ENCODE assay signal across 33 cellular contexts in genomic region chr1:1151306-1151705, GRCh38. TPM values are rescaled to one million over a fixed set of nuclear protein-coding genes. Genes with fewer than 3 reads are reported as not detected.
"Had no signal": no experiment of that assay in that cellular context is flagged by ENCODE, and none has a peak within 500 bp of the region (broad histone marks: within the 10 kb centered on the region; RNA-seq: fewer than 3 reads in every experiment).

No MANE protein-coding gene starts in this region.

- H3K9me3 ChIP-seq: ovary, psoas muscle, suprapubic skin, testis, tibial artery, transverse colon, upper lobe of right lung, uterus had no signal

- H3K36me3 ChIP-seq: ovary, spleen, suprapubic skin, tibial artery, transverse colon, upper lobe of right lung, uterus had no signal

- H3K4me2 ChIP-seq: smooth muscle cell had no signal

- ATAC-seq: naive thymus-derived CD8-positive, alpha-beta T cell; natural killer cell treated with Interleukin-12 subunit alpha and Interleukin-12 subunit beta and Interleukin-15 and Interleukin-18, amount 100 ng/mL, for 72 hours; psoas muscle; sciatic nerve; upper lobe of right lung had no signal

- H3K4me1 ChIP-seq: parathyroid adenoma, psoas muscle, spleen, suprapubic skin, testis, tibial artery, upper lobe of right lung, uterus had no signal

- H3K36me3 Mint-ChIP-seq: naive thymus-derived CD8-positive, alpha-beta T cell; stimulated activated memory B cell treated with anti-CD40 and anti-IgM and Interleukin-4, amounts not matched to agents 10 μg/mL and 1 μg/mL and 100 μg/mL, for 72 hours; type B pancreatic cell had no signal

- H3K27ac Mint-ChIP-seq: stimulated activated memory B cell treated with anti-CD40 and anti-IgM and Interleukin-4, amounts not matched to agents 10 μg/mL and 1 μg/mL and 100 μg/mL, for 72 hours; type B pancreatic cell had no signal

- H3K79me2 ChIP-seq: parathyroid adenoma had no signal

- H3K4me3 Mint-ChIP-seq: naive thymus-derived CD8-positive, alpha-beta T cell; natural killer cell treated with Interleukin-12 subunit alpha and Interleukin-12 subunit beta and Interleukin-15 and Interleukin-18, amount 100 ng/mL, for 72 hours; nephron progenitor cell; neural crest cell; stimulated activated memory B cell treated with anti-CD40 and anti-IgM and Interleukin-4, amounts not matched to agents 10 μg/mL and 1 μg/mL and 100 μg/mL, for 72 hours; stimulated activated naive CD8-positive, alpha-beta T cell treated with anti-CD3 and anti-CD28 coated beads, Interleukin-15, amount 100 ng/mL, for 72 hours; type B pancreatic cell had no signal

- H3K27ac ChIP-seq: ovary, parathyroid adenoma, psoas muscle, skin epidermis, spleen, suprapubic skin, testis, tibial artery, upper lobe of right lung, uterus had no signal

- H3K27me3 ChIP-seq: ovary, testis, transverse colon, upper lobe of right lung, uterus had no signal

- H3K9ac ChIP-seq: parathyroid adenoma had no signal

- DNase-seq: naive B cell; naive thymus-derived CD8-positive, alpha-beta T cell; nephron progenitor cell; occipital lobe; ovary; posterior cingulate gyrus; psoas muscle; right cardiac atrium; spleen; stimulated activated CD4-positive, alpha-beta T cell treated with anti-CD3 and anti-CD28 coated beads, Interleukin-12 subunit alpha, Interleukin-12 subunit beta, amount 100 ng/mL, for 4 hours; stimulated activated CD4-positive, alpha-beta T cell treated with anti-CD3 and anti-CD28 coated beads, Interleukin-2, amount 100 ng/mL, for 24 hours; stimulated activated CD4-positive, alpha-beta T cell treated with anti-CD3 and anti-CD28 coated beads, Interleukin-2, amount 100 ng/mL, for 48 hours; stimulated activated CD4-positive, alpha-beta T cell treated with anti-CD3 and anti-CD28 coated beads, Interleukin-4, amount 100 ng/mL, for 24 hours; stimulated activated naive CD4-positive, alpha-beta T cell; stimulated activated naive CD8-positive, alpha-beta T cell treated with anti-CD3 and anti-CD28 coated beads, Interleukin-15, amount 100 ng/mL, for 72 hours; stimulated activated naive CD8-positive, alpha-beta T cell treated with anti-CD3 and anti-CD28 coated beads, Interleukin-15, Interleukin-2, amounts not matched to agents 100 U/mL and 50 U/mL, for 24 hours; substantia nigra; testis; tibial artery; transverse colon; upper lobe of right lung; uterus had no signal

- H2AFZ ChIP-seq: parathyroid adenoma had no signal

- H3K4me3 ChIP-seq: ovary, psoas muscle, skin epidermis, smooth muscle cell, spleen, suprapubic skin, testis, tibial artery, transverse colon, upper lobe of right lung, uterus had no signal

RNA-seq across cellular contexts. Expression of gene TTLL10, which starts 22.4 kb away (rescaled TPM):
- total RNA-seq: naive thymus-derived CD8-positive, alpha-beta T cell; neural crest cell; occipital lobe; osteoblast; right cardiac atrium; smooth muscle cell; suprapubic skin; upper lobe of right lung; urinary bladder had no signal
- polyA plus RNA-seq: naive thymus-derived CD8-positive, alpha-beta T cell; ovary; smooth muscle cell had no signal

RNA-seq across cellular contexts. Expression of gene TNFRSF18, which starts 55.1 kb away (rescaled TPM):
- total RNA-seq: neural crest cell, occipital lobe, osteoblast, testis, urinary bladder had no signal
